ENCODE assay signal across 8 cellular contexts in the genomic region with DNA sequence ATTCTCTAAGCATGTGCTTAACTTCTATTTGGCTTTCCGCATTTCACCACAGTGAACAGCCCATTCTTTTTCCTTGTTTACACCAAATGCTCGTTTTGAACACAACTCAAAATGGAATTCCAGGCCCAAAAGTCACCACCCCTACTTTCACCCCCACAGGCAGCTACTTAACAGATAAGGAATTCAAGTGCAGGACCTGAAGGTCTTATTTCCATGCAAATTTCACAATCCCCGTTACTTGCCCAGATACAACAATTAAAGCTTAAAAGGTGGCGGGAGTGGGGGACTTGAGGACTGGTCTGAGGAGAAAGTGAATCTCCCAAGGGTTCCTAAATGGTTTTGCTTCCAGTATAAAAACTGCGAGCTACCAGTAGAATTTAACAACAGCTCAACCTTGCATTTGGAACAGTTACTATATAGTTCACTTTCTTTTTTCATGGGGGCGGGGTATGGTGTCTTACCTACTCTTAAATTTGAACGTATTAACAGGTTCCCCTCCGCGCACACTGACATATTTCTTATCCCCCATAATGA. TPM values are rescaled to one million over a fixed set of nuclear protein-coding genes. Genes with fewer than 3 reads are reported as not detected.
DNase-seq lines count a peak whose midpoint lies in the region; ATAC-seq and TF ChIP-seq lines count a peak whose summit lies in the region.

No MANE protein-coding gene starts in this region.

- WGBS in lung, 2 donors = 24 to 35% methylated on average over 9 of the region's 9 CpGs

- no peak for TF ChIP-seq POLR2A in uterus (IDR thresholded peaks at IDR 0.05)

- no peak for TF ChIP-seq CTCF in lung (IDR thresholded peaks at IDR 0.05; ENCODE audit: control extremely low read depth, extremely low read depth)
- TF ChIP-seq CTCF in uterus (IDR thresholded peaks at IDR 0.05) = no peak

- DNase-seq in Right ventricle myocardium inferior (ENCODE audit: missing footprints) (no peak), left cardiac atrium (no peak), lung (ENCODE audit: low spot score) (peak; percentile 71), uterus (peak; percentile 24 to 64), HAP-1 (ENCODE audit: low spot score in 2 of 2) (no peak), caudate nucleus (lab: John Stamatoyannopoulos, UW) (no peak), NCI-H1694 (lab: John Stamatoyannopoulos, UW) (no peak)
- DNase-seq in central memory CD4-positive, alpha-beta T cell = peak; percentile 13

- H3K4me1 ChIP-seq in lung (ENCODE audit: control insufficient read depth in 2 of 2, insufficient read depth in 2 of 2, low read length in 2 of 2) = peaks cover 0 to 2% of the 10 kb centered on the region in 2 donors
- no peaks in the 10 kb centered on the region for H3K4me1 ChIP-seq in uterus
- H3K4me1 ChIP-seq in HAP-1 = peaks cover 30% of the 10 kb centered on the region

- intact Hi-C loops in Right ventricle myocardium inferior (cut with DNase I) (loop anchor here (10.0 kb wide), 1 partner anchor 1093 kb away; a partner anchor contains a TSS), left cardiac atrium (cut with DNase I) (no loop called here), uterus (cut with DNase I; ENCODE audit: low total_unique reads) (no loop called here)

- H3K27me3 ChIP-seq in lung (ENCODE audit: control insufficient read depth, insufficient read depth) (no peaks in the 10 kb centered on the region), uterus (no peaks in the 10 kb centered on the region), HAP-1 (ENCODE audit: low read depth) (peaks cover 10% of the 10 kb centered on the region)

- in situ Hi-C loops in HAP-1 (cut with MboI; ENCODE audit: low sequenced_read_pairs) = loop anchor here (25.0 kb wide), 1 partner anchor 1010 kb away; no protein-coding TSS in a partner anchor

- ATAC-seq in Right ventricle myocardium inferior (peak; percentile 6), left cardiac atrium (no peak), lung (ENCODE audit: insufficient read depth, low FRiP score) (no peak)

- H3K36me3 ChIP-seq in lung (ENCODE audit: control insufficient read depth in 2 of 2, insufficient read depth in 2 of 2, low read length in 2 of 2) (no peaks in the 10 kb centered on the region), uterus (no peaks in the 10 kb centered on the region), HAP-1 (replicated peaks) (no peaks in the 10 kb centered on the region)

- H3K4me3 ChIP-seq in lung (peak overlapping the region; percentile 92), uterus (peak overlapping the region; percentile 58 to 60), HAP-1 (no peak overlapping the region)

- H3K27ac ChIP-seq in lung (ENCODE audit: low read depth in 1 of 2, low read length in 1 of 2) (peak overlapping the region in 1 of 2 donors; percentile 95), uterus (peak overlapping the region; percentile 77 to 87), caudate nucleus (ENCODE audit: low read depth, low read length) (no peak overlapping the region)

- H3K9me3 ChIP-seq in lung (ENCODE audit: control insufficient read depth in 2 of 2, insufficient read depth in 1 of 2, low read length in 1 of 2) = peaks cover 0 to 5% of the 10 kb centered on the region in 2 donors
- H3K9me3 ChIP-seq in uterus = no peaks in the 10 kb centered on the region
- H3K9me3 ChIP-seq in HAP-1 = peaks cover 6% of the 10 kb centered on the region

RNA-seq across cellular contexts. Expression of a gene that starts 3.7 kb away (rescaled TPM):
- total RNA-seq in Right ventricle myocardium inferior = 1.0 TPM
- 1 to 10 TPM in 1 of 2 donors, under 1 TPM in 1; 0.92 to 2.3 TPM for total RNA-seq in left cardiac atrium
- total RNA-seq in lung = 10 to 100 TPM; 11.6 to 18.6 TPM
- polyA plus RNA-seq in lung = 1 to 10 TPM; 2.3 to 8.9 TPM
- total RNA-seq in uterus = 1 to 10 TPM; 2.6 to 7.7 (median 5.0) TPM

Comparison
In these comparisons a context has a peak if more than half of its experiments do, and no peak if none do; other contexts are left out.
1. DNase-seq: peak in central memory CD4-positive, alpha-beta T cell (single experiment), lung (single experiment) and uterus (2 of 2); none in Right ventricle myocardium inferior (single experiment), left cardiac atrium (single experiment), HAP-1 (0 of 2), caudate nucleus (0 of 61) and NCI-H1694 (single experiment).